Comparison of ENCODE assay signal across 18 cellular contexts in genomic region chr5:132659598-132660493, GRCh38. TPM values are rescaled to one million over a fixed set of nuclear protein-coding genes. Genes with fewer than 3 reads are reported as not detected.
DNase-seq lines count a peak whose midpoint lies in the region; ATAC-seq and TF ChIP-seq lines count a peak whose summit lies in the region.
"Had no signal": no experiment of that assay in that cellular context is flagged by ENCODE, and none has a peak within 500 bp of the region (broad histone marks: within the 10 kb centered on the region; RNA-seq: fewer than 3 reads in every experiment).

No MANE protein-coding gene starts in this region.

- peaks cover 29 to 37% (median 34%) of the 10 kb centered on the region in 11 experiments for H3K27me3 ChIP-seq in BLaER1 treated with 17β-estradiol and CSF1 and Interleukin-3, amounts not matched to agents 10 nM and 100 nM
- H3K27me3 ChIP-seq in H7 (ENCODE audit: control insufficient read depth, insufficient read depth, low read length) (peaks cover 24% of the 10 kb centered on the region), mesenchymal stem cell (ENCODE audit: control insufficient read depth in 1 of 2, insufficient read depth in 1 of 2, low read length in 2 of 2) (peaks cover 15 to 30% of the 10 kb centered on the region in 2 experiments)
- H3K27me3 ChIP-seq in CD4-positive, alpha-beta T cell (ENCODE audit: control insufficient read depth, insufficient read depth, low read length): peaks cover 33% of the 10 kb centered on the region
- H3K27me3 ChIP-seq: MG63 had no signal

- no peak overlapping the region for H3K4me3 ChIP-seq in BLaER1 treated with 17β-estradiol and CSF1 and Interleukin-3, amounts not matched to agents 10 nM and 100 nM
- no peak overlapping the region for H3K4me3 ChIP-seq in H7 (ENCODE audit: insufficient read depth, low read depth, low read length)
- no peak overlapping the region for H3K4me3 ChIP-seq in mesenchymal stem cell (ENCODE audit: insufficient read depth in 1 of 2, low read depth in 1 of 2, low read length in 2 of 2)
- H3K4me3 ChIP-seq: GM23338, MG63 had no signal

- H2BK5ac ChIP-seq in mesenchymal stem cell (ENCODE audit: low read depth, low read length, poor library complexity, severe bottlenecking): no peak overlapping the region

- H3K9ac ChIP-seq in BLaER1 treated with 17β-estradiol and CSF1 and Interleukin-3, amounts not matched to agents 10 nM and 100 nM: no peak overlapping the region
- no peak overlapping the region for H3K9ac ChIP-seq in mesenchymal stem cell (ENCODE audit: low read length)

- no peak overlapping the region for H2BK120ac ChIP-seq in mesenchymal stem cell (ENCODE audit: low read depth, low read length)

- peak overlapping the region in 10 of 11 experiments; percentile 63 to 87 (median 76); a peak in 19 of 22 replicates for H3K4me2 ChIP-seq in BLaER1 treated with 17β-estradiol and CSF1 and Interleukin-3, amounts not matched to agents 10 nM and 100 nM
- no peak overlapping the region for H3K4me2 ChIP-seq in mesenchymal stem cell (ENCODE audit: low read length, poor library complexity, severe bottlenecking)
- H3K4me2 ChIP-seq: GM23338 had no signal

- ATAC-seq in activated CD8-positive, alpha-beta T cell treated with anti-CD3 and anti-CD28 coated beads for 36 hours: no peak
- ATAC-seq in activated CD8-positive, alpha-beta T cell treated with anti-CD3 and anti-CD28 coated beads, Interleukin-2, amount 10 ng/mL, durations not matched to agents 7 days and 5 days: no peak
- ATAC-seq in CD4-positive, alpha-beta T cell (ENCODE audit: poor library complexity): no peak
- ATAC-seq: GM23338 had no signal

- 91% methylated on average over 23 of the region's 23 CpGs for WGBS in mesenchymal stem cell

- no peak overlapping the region for H3K18ac ChIP-seq in mesenchymal stem cell (ENCODE audit: low read depth in 1 of 2, low read length in 2 of 2)

- no peaks in the 10 kb centered on the region for H3K9me3 Mint-ChIP-seq in activated CD8-positive, alpha-beta T cell treated with anti-CD3 and anti-CD28 coated beads for 36 hours
- no peaks in the 10 kb centered on the region for H3K9me3 Mint-ChIP-seq in activated CD8-positive, alpha-beta T cell treated with anti-CD3 and anti-CD28 coated beads, Interleukin-2, amount 10 ng/mL, durations not matched to agents 7 days and 5 days (ENCODE audit: insufficient read depth)
- no peaks in the 10 kb centered on the region for H3K9me3 Mint-ChIP-seq in CD4-positive, alpha-beta T cell
- H3K9me3 Mint-ChIP-seq: GM23338, HFFc6 had no signal

- no peak overlapping the region for H2BK12ac ChIP-seq in mesenchymal stem cell (ENCODE audit: low read length in 2 of 2)

- POLR2A ChIA-PET in activated CD8-positive, alpha-beta T cell treated with anti-CD3 and anti-CD28 coated beads for 36 hours (lab: Charles Lee): interaction anchor here (1.2 to 9.9 kb wide), 3 partner anchors 15 to 91 kb away, joined by 3 to 102 read pairs (median 3); partner anchors contain the start of gene IL4
- POLR2A ChIA-PET in activated CD8-positive, alpha-beta T cell treated with anti-CD3 and anti-CD28 coated beads, Interleukin-2, amount 10 ng/mL, durations not matched to agents 7 days and 5 days (lab: Charles Lee): interaction anchor here (1.0 kb wide), 1 partner anchor 22 kb away, joined by 3 read pairs; no protein-coding TSS in a partner anchor
- POLR2A ChIA-PET in CD4-positive, alpha-beta T cell (lab: Charles Lee): no interaction called here

- H3K14ac ChIP-seq in mesenchymal stem cell (ENCODE audit: low read length in 2 of 2): peak overlapping the region in 1 of 2 experiments; percentile 61

- no peak for DNase-seq in activated CD8-positive, alpha-beta T cell treated with anti-CD3 and anti-CD28 coated beads for 36 hours
- DNase-seq in activated CD8-positive, alpha-beta T cell treated with anti-CD3 and anti-CD28 coated beads, Interleukin-2, amount 10 ng/mL, durations not matched to agents 7 days and 5 days: no peak
- DNase-seq in H7 (peak; percentile 30), mesenchymal stem cell (no peak), T-helper 9 cell (no peak), NCI-H226 (no peak)
- no peak for DNase-seq in CD4-positive, alpha-beta T cell
- DNase-seq: DMS53; HFFc6; MG63; NCI-H1105; NCI-H1694 treated with DMSO at 0.1 percent for 48 hours; NCI-H69; NK-92 treated with Interleukin-12 subunit alpha and Interleukin-12 subunit beta, amount 100 ng/mL, for 24 hours had no signal

- H3K4me3 Mint-ChIP-seq in activated CD8-positive, alpha-beta T cell treated with anti-CD3 and anti-CD28 coated beads for 36 hours: no peak overlapping the region
- no peak overlapping the region for H3K4me3 Mint-ChIP-seq in activated CD8-positive, alpha-beta T cell treated with anti-CD3 and anti-CD28 coated beads, Interleukin-2, amount 10 ng/mL, durations not matched to agents 7 days and 5 days
- H3K4me3 Mint-ChIP-seq in CD4-positive, alpha-beta T cell: no peak overlapping the region
- H3K4me3 Mint-ChIP-seq: CD14-positive monocyte, GM23338, HFFc6 had no signal

- TF ChIP-seq CTCF in activated CD8-positive, alpha-beta T cell treated with anti-CD3 and anti-CD28 coated beads for 36 hours (IDR thresholded peaks at IDR 0.05): no peak
- TF ChIP-seq CTCF in CD4-positive, alpha-beta T cell (IDR thresholded peaks at IDR 0.05): no peak

- peak overlapping the region in 1 of 11 experiments; percentile 45; a peak in 1 of 22 replicates for H3K27ac ChIP-seq in BLaER1 treated with 17β-estradiol and CSF1 and Interleukin-3, amounts not matched to agents 10 nM and 100 nM
- no peak overlapping the region for H3K27ac ChIP-seq in mesenchymal stem cell (ENCODE audit: low read length, poor library complexity, severe bottlenecking)
- H3K27ac ChIP-seq in CD4-positive, alpha-beta T cell (ENCODE audit: low read depth, low read length): no peak overlapping the region
- H3K27ac ChIP-seq: RWPE1 had no signal

- peaks cover 39 to 59% (median 55%) of the 10 kb centered on the region in 10 experiments for H3K4me1 ChIP-seq in BLaER1 treated with 17β-estradiol and CSF1 and Interleukin-3, amounts not matched to agents 10 nM and 100 nM
- peaks cover 23% of the 10 kb centered on the region for H3K4me1 ChIP-seq in mesenchymal stem cell (ENCODE audit: control insufficient read depth, insufficient read depth, low read depth, low read length)

- H4K8ac ChIP-seq in mesenchymal stem cell (ENCODE audit: low read length): no peak overlapping the region

- H2BK15ac ChIP-seq in mesenchymal stem cell (ENCODE audit: low read depth, poor library complexity, severe bottlenecking): no peak overlapping the region

- peak overlapping the region; percentile 34 for H3K27ac Mint-ChIP-seq in activated CD8-positive, alpha-beta T cell treated with anti-CD3 and anti-CD28 coated beads for 36 hours
- H3K27ac Mint-ChIP-seq in activated CD8-positive, alpha-beta T cell treated with anti-CD3 and anti-CD28 coated beads, Interleukin-2, amount 10 ng/mL, durations not matched to agents 7 days and 5 days: no peak overlapping the region
- no peak overlapping the region for H3K27ac Mint-ChIP-seq in CD4-positive, alpha-beta T cell
- H3K27ac Mint-ChIP-seq: CD14-positive monocyte, GM23338, HFFc6 had no signal

- peak overlapping the region; percentile 6 for H4K91ac ChIP-seq in mesenchymal stem cell (ENCODE audit: low read length)

- H3K9me3 ChIP-seq in BLaER1 treated with 17β-estradiol and CSF1 and Interleukin-3, amounts not matched to agents 10 nM and 100 nM (replicated peaks in 1 of 11): peaks cover 0 to 16% (median 10%) of the 10 kb centered on the region in 11 experiments; a peak in 10 of 22 replicates
- no peaks in the 10 kb centered on the region for H3K9me3 ChIP-seq in mesenchymal stem cell (ENCODE audit: control insufficient read depth, low read length)
- H3K9me3 ChIP-seq in CD4-positive, alpha-beta T cell (ENCODE audit: control insufficient read depth, low read length): no peaks in the 10 kb centered on the region
- H3K9me3 ChIP-seq: MG63 had no signal

- intact Hi-C loops in activated CD8-positive, alpha-beta T cell treated with anti-CD3 and anti-CD28 coated beads for 36 hours (cut with micrococcal nuclease): no loop called here
- intact Hi-C loops in CD4-positive, alpha-beta T cell (cut with DNase I, micrococcal nuclease): no loop called here

- H4K20me1 ChIP-seq in BLaER1 treated with 17β-estradiol and CSF1 and Interleukin-3, amounts not matched to agents 10 nM and 100 nM: peaks cover 0 to 5% (median 0%) of the 10 kb centered on the region in 11 experiments; a peak in 3 of 22 replicates

- no peaks in the 10 kb centered on the region for H3K36me3 Mint-ChIP-seq in activated CD8-positive, alpha-beta T cell treated with anti-CD3 and anti-CD28 coated beads for 36 hours (ENCODE audit: low read depth)
- H3K36me3 Mint-ChIP-seq in activated CD8-positive, alpha-beta T cell treated with anti-CD3 and anti-CD28 coated beads, Interleukin-2, amount 10 ng/mL, durations not matched to agents 7 days and 5 days (ENCODE audit: low read depth): no peaks in the 10 kb centered on the region
- H3K36me3 Mint-ChIP-seq in CD4-positive, alpha-beta T cell (ENCODE audit: low read depth): no peaks in the 10 kb centered on the region

- H3K79me1 ChIP-seq in mesenchymal stem cell (replicated peaks; ENCODE audit: low read length, poor library complexity, severe bottlenecking): no peaks in the 10 kb centered on the region

- CTCF ChIA-PET in activated CD8-positive, alpha-beta T cell treated with anti-CD3 and anti-CD28 coated beads for 36 hours (lab: Charles Lee): interaction anchor here (1.1 to 3.1 kb wide), 6 partner anchors 12 to 161 kb away, joined by 3 to 10 read pairs (median 7); no protein-coding TSS in a partner anchor
- CTCF ChIA-PET in activated CD8-positive, alpha-beta T cell treated with anti-CD3 and anti-CD28 coated beads, Interleukin-2, amount 10 ng/mL, durations not matched to agents 7 days and 5 days (lab: Charles Lee): interaction anchor here (0.7 to 4.4 kb wide), 6 partner anchors 17 to 161 kb away, joined by 3 to 24 read pairs (median 3); no protein-coding TSS in a partner anchor
- CTCF ChIA-PET in CD4-positive, alpha-beta T cell (lab: Charles Lee): no interaction called here

- H3K36me3 ChIP-seq in BLaER1 treated with 17β-estradiol and CSF1 and Interleukin-3, amounts not matched to agents 10 nM and 100 nM: no peaks in the 10 kb centered on the region
- H3K36me3 ChIP-seq in H7 (replicated peaks; ENCODE audit: control insufficient read depth, insufficient read depth, low read length) (no peaks in the 10 kb centered on the region), mesenchymal stem cell (ENCODE audit: control insufficient read depth in 1 of 2, insufficient read depth in 2 of 2, low read depth in 1 of 2, low read length in 2 of 2) (peaks cover 0 to 2% of the 10 kb centered on the region in 2 experiments)
- H3K36me3 ChIP-seq: MG63 had no signal

- no peak overlapping the region for H2AFZ ChIP-seq in mesenchymal stem cell (ENCODE audit: low read depth, low read length)
- H2AFZ ChIP-seq: GM23338 had no signal

- H3K4ac ChIP-seq in mesenchymal stem cell (ENCODE audit: low read depth in 1 of 2, low read length in 2 of 2): no peak overlapping the region

- H3K4me1 Mint-ChIP-seq in activated CD8-positive, alpha-beta T cell treated with anti-CD3 and anti-CD28 coated beads for 36 hours (ENCODE audit: low read depth): peaks cover 67% of the 10 kb centered on the region
- H3K4me1 Mint-ChIP-seq in activated CD8-positive, alpha-beta T cell treated with anti-CD3 and anti-CD28 coated beads, Interleukin-2, amount 10 ng/mL, durations not matched to agents 7 days and 5 days (ENCODE audit: low read depth): peaks cover 53% of the 10 kb centered on the region
- peaks cover 14% of the 10 kb centered on the region for H3K4me1 Mint-ChIP-seq in CD4-positive, alpha-beta T cell (ENCODE audit: low read depth)

- no peak overlapping the region for H2AK5ac ChIP-seq in mesenchymal stem cell (ENCODE audit: low read length, severe bottlenecking)

- H3K23ac ChIP-seq in mesenchymal stem cell (ENCODE audit: low read length in 2 of 2): no peak overlapping the region

- H3K27me3 Mint-ChIP-seq in activated CD8-positive, alpha-beta T cell treated with anti-CD3 and anti-CD28 coated beads for 36 hours: peaks cover 19% of the 10 kb centered on the region
- peaks cover 2% of the 10 kb centered on the region for H3K27me3 Mint-ChIP-seq in activated CD8-positive, alpha-beta T cell treated with anti-CD3 and anti-CD28 coated beads, Interleukin-2, amount 10 ng/mL, durations not matched to agents 7 days and 5 days (ENCODE audit: low read depth)
- H3K27me3 Mint-ChIP-seq in CD4-positive, alpha-beta T cell: peaks cover 32% of the 10 kb centered on the region

RNA-seq across cellular contexts. Expression of gene IL13, which starts 1.9 kb away (rescaled TPM):
- total RNA-seq in activated CD8-positive, alpha-beta T cell treated with anti-CD3 and anti-CD28 coated beads for 36 hours: 1 to 10 TPM; 4.8 to 6.5 TPM
- 1 to 10 TPM; 1.4 to 1.6 TPM for total RNA-seq in activated CD8-positive, alpha-beta T cell treated with anti-CD3 and anti-CD28 coated beads, Interleukin-2, amount 10 ng/mL, durations not matched to agents 7 days and 5 days
- total RNA-seq in H7 (2014; rRNA removed; shearing (Covaris generic)): not detected in 2 replicates
- not detected for polyA plus RNA-seq in mesenchymal stem cell (2013, experiment 1 of 2)
- polyA plus RNA-seq in mesenchymal stem cell (2013, experiment 2 of 2): not detected
- total RNA-seq in CD4-positive, alpha-beta T cell: under 1 TPM in 1 of 2 experiments, not detected in 1; 0.17 TPM
- total RNA-seq: GM23338, HFFc6 had no signal
- polyA plus RNA-seq: CD14-positive monocyte, GM23338 had no signal

RNA-seq across cellular contexts. Expression of gene IL4, which starts 13.9 kb away (rescaled TPM):
- total RNA-seq in activated CD8-positive, alpha-beta T cell treated with anti-CD3 and anti-CD28 coated beads for 36 hours: 1 to 10 TPM in 1 of 2 experiments, under 1 TPM in 1; 0.72 to 1.4 TPM
- not detected for total RNA-seq in activated CD8-positive, alpha-beta T cell treated with anti-CD3 and anti-CD28 coated beads, Interleukin-2, amount 10 ng/mL, durations not matched to agents 7 days and 5 days
- not detected in 2 replicates for total RNA-seq in H7 (2014; rRNA removed; shearing (Covaris generic))
- polyA plus RNA-seq in mesenchymal stem cell (2013, experiment 1 of 2): not detected
- polyA plus RNA-seq in mesenchymal stem cell (2013, experiment 2 of 2): not detected
- not detected for total RNA-seq in CD4-positive, alpha-beta T cell
- total RNA-seq: GM23338, HFFc6 had no signal
- polyA plus RNA-seq: CD14-positive monocyte, GM23338 had no signal
